Comparison of ENCODE assay signal across 15 cellular contexts in genomic region chr7:40516376-40516775, GRCh38.
"Had no signal": no experiment of that assay in that cellular context is flagged by ENCODE, and none has a peak within 500 bp of the region (broad histone marks: within the 10 kb centered on the region; RNA-seq: fewer than 3 reads in every experiment).

No MANE protein-coding gene starts in this region.

- ATAC-seq: activated T-cell treated with anti-CD3 and anti-CD28 coated beads, Interleukin-2, amount 50 U/mL, for 4 hours; natural killer cell treated with Interleukin-12 subunit alpha and Interleukin-12 subunit beta and Interleukin-15 and Interleukin-18, amount 100 ng/mL, for 72 hours; T-helper 17 cell; WTC11 had no signal

- H3K36me3 ChIP-seq: tibial artery had no signal

- DNase-seq: activated CD4-positive, alpha-beta memory T cell treated with anti-CD3 and anti-CD28 coated beads, Interleukin-2, amount 10 ng/mL, durations not matched to agents 7 days and 5 days; activated CD4-positive, alpha-beta T cell treated with anti-CD3 and anti-CD28 coated beads for 4 hours; activated gamma-delta T cell treated with Interleukin-2 at 50 U/mL for 16 hours; activated T-cell treated with anti-CD3 and anti-CD28 coated beads, Interleukin-2, amount 50 U/mL, for 4 hours; foreskin melanocyte; mesendoderm; retina; stimulated activated CD4-positive, alpha-beta T cell treated with anti-CD3 and anti-CD28 coated beads, Interleukin-15, amount 100 ng/mL, for 24 hours; stimulated activated CD4-positive, alpha-beta T cell treated with anti-CD3 and anti-CD28 coated beads, Interleukin-4, amount 100 ng/mL, for 24 hours; stimulated activated naive CD4-positive, alpha-beta T cell; T-helper 17 cell; tibial artery had no signal

- H3K4me3 ChIP-seq: tibial artery had no signal

- H3K27ac ChIP-seq: tibial artery had no signal

- H3K27me3 ChIP-seq: tibial artery had no signal

- FAIRE-seq: urothelium cell line had no signal

- H3K9me3 ChIP-seq: tibial artery had no signal
